8 cellular contexts compared by ENCODE assay signal in the genomic region with DNA sequence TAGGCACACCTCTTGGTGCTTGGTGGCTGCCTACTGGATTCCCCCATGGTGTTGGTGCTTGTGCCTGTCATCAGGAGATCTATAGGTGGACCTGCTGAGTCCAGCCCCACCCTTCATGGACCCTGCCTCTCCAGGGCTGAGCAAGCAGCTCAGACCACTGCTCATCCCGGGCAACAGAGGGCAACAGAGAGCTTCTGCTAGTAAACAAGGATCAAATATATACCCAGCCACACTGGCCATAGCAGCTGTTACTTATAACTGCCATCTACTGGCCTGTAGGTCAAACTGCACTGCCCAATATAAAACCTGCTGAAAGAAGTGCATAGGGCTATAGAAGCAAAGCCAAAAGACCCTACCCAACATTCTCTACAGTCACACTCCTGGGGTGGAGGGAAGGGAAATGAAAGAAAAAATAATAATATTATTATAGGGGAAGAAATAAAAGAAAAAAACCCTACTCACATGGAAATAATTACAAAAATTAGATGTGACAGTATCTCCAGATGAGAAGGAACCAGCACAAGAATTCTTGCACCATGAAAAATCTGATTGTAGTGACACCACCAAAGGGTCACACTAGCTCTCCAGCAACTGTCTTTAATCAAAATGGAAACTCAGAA. TPM values are rescaled to one million over a fixed set of nuclear protein-coding genes. Genes with fewer than 3 reads are reported as not detected.
DNase-seq lines count a peak whose midpoint lies in the region; ATAC-seq and TF ChIP-seq lines count a peak whose summit lies in the region.

No MANE protein-coding gene starts in this region.

- H3K27me3 ChIP-seq in foreskin keratinocyte, result no peaks in the 10 kb centered on the region

- DNase-seq in NCI-H69 (lab: John Stamatoyannopoulos, UW) (peak; percentile 82), foreskin keratinocyte (peak in 1 of 2 donors; percentile 33), NCI-H2029 (lab: John Stamatoyannopoulos, UW) (no peak)
- peak; percentile 20 for DNase-seq in activated CD8-positive, alpha-beta memory T cell treated with anti-CD3 and anti-CD28 coated beads, Interleukin-2, amount 50 U/mL, for 1 hour (ENCODE audit: extremely low read depth)
- DNase-seq in stimulated activated CD4-positive, alpha-beta T cell treated with anti-CD3 and anti-CD28 coated beads, Interleukin-2, amount 100 ng/mL, for 48 hours, result peak; percentile 17 to 26

- no peak overlapping the region for H3K27ac ChIP-seq in C4-2B
- no peak overlapping the region for H3K27ac ChIP-seq in foreskin keratinocyte

- peak; percentile 97 for TF ChIP-seq CTCF in C4-2B (conservative IDR thresholded peaks at IDR 0.05)
- TF ChIP-seq CTCF in foreskin keratinocyte (conservative IDR thresholded peaks at IDR 0.05), result peak; percentile 70

- no peaks in the 10 kb centered on the region for H3K4me1 ChIP-seq in foreskin keratinocyte

- ATAC-seq in GM18909 (IDR thresholded peaks at IDR 0.05; ENCODE audit: poor library complexity, unreplicated experiment) (peak; percentile 100), HG03066 (IDR thresholded peaks at IDR 0.05; ENCODE audit: low read depth, unreplicated experiment) (peak; percentile 99), foreskin keratinocyte (peak; percentile 96)

RNA-seq across cellular contexts. Expression of gene ZNF800, which starts 54.9 kb away (rescaled TPM):
- 18.1 and 18.7 TPM in 2 replicates for total RNA-seq in foreskin keratinocyte
- polyA plus RNA-seq in foreskin keratinocyte, result 3.7 and 3.9 TPM in 2 replicates
